ENCODE assay signal across 27 cellular contexts in the genomic region with DNA sequence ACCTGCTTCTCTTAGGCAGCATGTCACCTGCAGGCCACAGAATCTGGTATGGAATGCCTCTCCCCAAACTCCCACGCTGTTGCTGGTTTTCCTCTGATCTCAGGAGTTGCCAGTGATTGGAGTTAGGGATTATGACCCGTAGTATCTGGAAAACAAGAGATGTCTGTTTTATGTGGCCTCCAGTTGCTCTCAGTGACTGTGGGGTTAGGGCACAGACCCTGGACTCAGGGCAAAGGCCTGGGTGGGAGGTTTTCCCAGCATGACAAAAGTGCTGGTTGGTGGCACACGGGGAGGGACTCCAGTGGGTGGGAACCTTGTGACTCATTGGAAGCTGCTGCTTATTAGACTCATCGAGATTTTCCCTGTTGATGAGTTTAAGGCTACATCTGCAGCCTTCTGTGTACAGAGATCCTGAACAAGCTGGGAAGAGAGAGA. TPM values are rescaled to one million over a fixed set of nuclear protein-coding genes. Genes with fewer than 3 reads are reported as not detected.
DNase-seq lines count a peak whose midpoint lies in the region; ATAC-seq and TF ChIP-seq lines count a peak whose summit lies in the region.
"Had no signal": no experiment of that assay in that cellular context is flagged by ENCODE, and none has a peak within 500 bp of the region (broad histone marks: within the 10 kb centered on the region; RNA-seq: fewer than 3 reads in every experiment).

A gene with protein sequence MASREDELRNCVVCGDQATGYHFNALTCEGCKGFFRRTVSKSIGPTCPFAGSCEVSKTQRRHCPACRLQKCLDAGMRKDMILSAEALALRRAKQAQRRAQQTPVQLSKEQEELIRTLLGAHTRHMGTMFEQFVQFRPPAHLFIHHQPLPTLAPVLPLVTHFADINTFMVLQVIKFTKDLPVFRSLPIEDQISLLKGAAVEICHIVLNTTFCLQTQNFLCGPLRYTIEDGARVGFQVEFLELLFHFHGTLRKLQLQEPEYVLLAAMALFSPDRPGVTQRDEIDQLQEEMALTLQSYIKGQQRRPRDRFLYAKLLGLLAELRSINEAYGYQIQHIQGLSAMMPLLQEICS (minus strand): TSS at position 165 of the 435 bp plus-strand sequence. CDS start 1,638 bp downstream, outside the sequence.

- POLR2A ChIA-PET in Panc1 (lab: Charles Lee): interaction anchor here (0.6 kb wide), 1 partner anchor 115 kb away, joined by 3 read pairs; no protein-coding TSS in a partner anchor

- CTCF ChIA-PET in Panc1 (lab: Charles Lee): interaction anchor here (0.7 to 1.0 kb wide), 2 partner anchors 11 to 38 kb away, joined by 5 to 6 read pairs; no protein-coding TSS in a partner anchor

- H3K27ac ChIP-seq in Panc1 (ENCODE audit: low read length) (no peak within 1 kb of the TSS), right lobe of liver (peak within 1 kb of the TSS; percentile 73 to 98 (median 90))
- H3K27ac ChIP-seq: A549, gastroesophageal sphincter, HL-60, lower lobe of right lung, neural progenitor cell, prostate gland, upper lobe of right lung had no signal

- no peaks in the 10 kb centered on the region for H3K4me1 ChIP-seq in Panc1 (ENCODE audit: control insufficient read depth, insufficient read depth, low read length)
- peaks cover 0 to 7% (median 0%) of the 10 kb centered on the region in 4 donors for H3K4me1 ChIP-seq in right lobe of liver
- H3K4me1 ChIP-seq: A549, gastroesophageal sphincter, lower lobe of right lung, neural progenitor cell, prostate gland, upper lobe of right lung had no signal

- H3K36me3 ChIP-seq in Panc1 (ENCODE audit: control insufficient read depth, insufficient read depth, low read length) (no peaks in the 10 kb centered on the region), right lobe of liver (peaks cover 0 to 25% (median 6%) of the 10 kb centered on the region in 4 donors)
- H3K36me3 ChIP-seq: gastroesophageal sphincter, lower lobe of right lung, neural progenitor cell, prostate gland, upper lobe of right lung had no signal

- in situ Hi-C loops in Panc1 (cut with HindIII; ENCODE audit: low pct_unique_long_range_greater_than_20kb, low sequenced_read_pairs): no loop called here

- H3K27ac Mint-ChIP-seq in T-helper 17 cell: no peak within 1 kb of the TSS
- H3K27ac Mint-ChIP-seq: neural progenitor cell had no signal

- peak; percentile 35; the same call in 1 of the 2 replicates for ATAC-seq in Panc1
- ATAC-seq in right lobe of liver: peak; percentile 90 to 99 (median 96)
- no peak for ATAC-seq in GM19463 (IDR thresholded peaks at IDR 0.05; ENCODE audit: unreplicated experiment)
- no peak for ATAC-seq in T-helper 17 cell
- ATAC-seq: A549; activated CD4-positive, CD25-positive, alpha-beta regulatory T cell treated with anti-CD3 and anti-CD28 coated beads, Interleukin-2, amount 50 U/mL, for 24 hours; gastroesophageal sphincter; HCT116; lower lobe of right lung; upper lobe of right lung had no signal

- H3K4me3 Mint-ChIP-seq in T-helper 17 cell: no peak within 1 kb of the TSS
- H3K4me3 Mint-ChIP-seq: neural progenitor cell had no signal

- TF ChIP-seq POLR2A in right lobe of liver (IDR thresholded peaks at IDR 0.05): peak; percentile 79

- H3K27me3 ChIP-seq in Panc1 (ENCODE audit: control insufficient read depth, insufficient read depth, low read length): no peaks in the 10 kb centered on the region
- H3K27me3 ChIP-seq in right lobe of liver: no peaks in the 10 kb centered on the region
- H3K27me3 ChIP-seq: gastroesophageal sphincter, neural progenitor cell, upper lobe of right lung had no signal

- WGBS in right lobe of liver (ENCODE audit: insufficient coverage, low coverage, low lambda C conversion rate, missing lambda C conversion rate): 20% methylated on average over 4 of the region's 4 CpGs

- intact Hi-C loops in Panc1 (cut with micrococcal nuclease; ENCODE audit: unreplicated experiment) (no loop called here), right lobe of liver (cut with DNase I) (loop anchor here (10.0 kb wide), 2 partner anchors 47 to 57 kb away; no protein-coding TSS in a partner anchor)

- DNase-seq in AG08395 (ENCODE audit: low spot score) (peak; percentile 46), Panc1 (ENCODE audit: low read depth, low spot score) (no peak), epithelial cell of esophagus (ENCODE audit: low read depth) (peak; percentile 28), right lobe of liver (peak; percentile 81 to 96 (median 94)), DMS79 treated with DMSO at 0.1 percent for 48 hours (lab: John Stamatoyannopoulos, UW) (no peak), SIG-M5 treated with dmso at 0.1 percent for 504 hours (lab: John Stamatoyannopoulos, UW; ENCODE audit: unreplicated experiment) (no peak), T-helper 17 cell (no peak)
- DNase-seq: activated gamma-delta T cell; effector CD4-positive, alpha-beta T cell; erythroblast; lower lobe of right lung; NCI-H1105 treated with DMSO at 0.1 percent for 48 hours; NCI-H2029 treated with DMSO at 0.1 percent for 48 hours; NCI-H2227 treated with DMSO at 0.1 percent for 48 hours; Right ventricle myocardium superior; stimulated activated CD8-positive, alpha-beta memory T cell treated with anti-CD3 and anti-CD28 coated beads, Interleukin-4, amount 100 ng/mL, for 48 hours; upper lobe of right lung had no signal

- peaks cover 3% of the 10 kb centered on the region for H3K4me1 Mint-ChIP-seq in T-helper 17 cell

- peaks cover 12% of the 10 kb centered on the region for H3K36me3 Mint-ChIP-seq in T-helper 17 cell (ENCODE audit: low read depth)
- H3K36me3 Mint-ChIP-seq: neural progenitor cell had no signal

- peaks cover 33% of the 10 kb centered on the region for H3K27me3 Mint-ChIP-seq in T-helper 17 cell

- H3K9me3 ChIP-seq in Panc1 (ENCODE audit: control insufficient read depth, insufficient read depth, low read depth, low read length): no peaks in the 10 kb centered on the region
- H3K9me3 ChIP-seq in right lobe of liver: no peaks in the 10 kb centered on the region
- no peaks in the 10 kb centered on the region for H3K9me3 ChIP-seq in T-helper 17 cell (ENCODE audit: control insufficient read depth, low read length, poor library complexity, severe bottlenecking)
- H3K9me3 ChIP-seq: A549, gastroesophageal sphincter, lower lobe of right lung, prostate gland, upper lobe of right lung had no signal

- no TSS peak for BruUV-seq in Panc1 (replicated peaks; lab: Mats Ljungman, UMichigan)

- no peak for TF ChIP-seq CTCF in Panc1 (IDR thresholded peaks at IDR 0.05)
- TF ChIP-seq CTCF in epithelial cell of esophagus (IDR thresholded peaks at IDR 0.05; ENCODE audit: insufficient read depth, low read depth, low read length, missing control alignments): no peak
- no peak for TF ChIP-seq CTCF in right lobe of liver (IDR thresholded peaks at IDR 0.05)

- H3K4me3 ChIP-seq in Panc1 (ENCODE audit: low read depth in 2 of 2, low read length in 2 of 2) (no peak within 1 kb of the TSS), epithelial cell of esophagus (ENCODE audit: low read length) (no peak within 1 kb of the TSS), right lobe of liver (peak within 1 kb of the TSS; percentile 38 to 73 (median 72))
- H3K4me3 ChIP-seq: A549, gastroesophageal sphincter, lower lobe of right lung, neural progenitor cell, prostate gland, upper lobe of right lung had no signal

RNA-seq across cellular contexts. Expression of the gene that starts here (rescaled TPM):
- total RNA-seq in Panc1 (2021; ENCODE audit: unreplicated experiment): not detected
- not detected for polyA plus RNA-seq in Panc1 (2012; ENCODE audit: insufficient read length)
- total RNA-seq in right lobe of liver: 100 to 1,000 TPM in 3 of 6 experiments, 10 to 100 TPM in 3; 24.1 to 169 (median 85.7) TPM
- total RNA-seq in T-helper 17 cell: not detected
- total RNA-seq: chondrocyte, gastroesophageal sphincter, lower lobe of right lung, prostate gland, Right ventricle myocardium superior, upper lobe of right lung had no signal
- polyA plus RNA-seq: A549, BJ had no signal

Comparison
In these comparisons a context has a peak if more than half of its experiments do, and no peak if none do; other contexts are left out.
1. RNA of the gene that starts here (total RNA-seq): 24.1 to 169 TPM in right lobe of liver; not detected in T-helper 17 cell and not detected in Panc1 (single experiment); every median in the first group is over 10 times any median in the second.
2. Peak in ATAC-seq in Panc1; RNA of the gene not detected or under 1 TPM.
3. DNase-seq: peak in AG08395 (single experiment), epithelial cell of esophagus (single experiment) and right lobe of liver (3 of 3); none in Panc1 (single experiment), DMS79 treated with DMSO at 0.1 percent for 48 hours (single experiment), SIG-M5 treated with dmso at 0.1 percent for 504 hours (single experiment) and T-helper 17 cell (0 of 3).
4. ATAC-seq: peak in right lobe of liver (4 of 4); none in GM19463 (single experiment) and T-helper 17 cell (single experiment).
5. H3K4me3 ChIP-seq: peak in right lobe of liver (3 of 3); none in Panc1 (0 of 2) and epithelial cell of esophagus (single experiment).